In the genomic region with DNA sequence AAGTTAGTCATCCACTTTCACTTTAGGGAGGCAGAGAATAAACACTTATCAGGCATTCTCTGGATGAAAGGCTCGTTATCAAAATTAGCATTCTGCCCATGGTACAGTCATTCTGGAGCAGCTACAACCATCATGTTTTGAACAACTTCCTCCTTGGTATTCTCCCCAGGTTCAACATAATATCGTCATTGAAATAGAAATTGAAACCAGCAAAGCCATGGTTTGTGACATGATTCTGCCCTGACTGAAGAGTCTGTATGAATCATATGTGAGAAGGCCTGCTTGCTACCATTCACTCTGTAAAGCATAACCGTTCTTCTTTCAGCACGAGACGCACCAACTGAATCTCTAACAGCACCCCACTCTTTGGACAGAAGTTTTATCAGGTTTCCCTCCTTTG, we compare ENCODE assay signal across 9 cellular contexts.
DNase-seq lines count a peak whose midpoint lies in the region; ATAC-seq, FAIRE-seq and TF ChIP-seq lines count a peak whose summit lies in the region.
"Had no signal": no experiment of that assay in that cellular context is flagged by ENCODE, and none has a peak within 500 bp of the region (broad histone marks: within the 10 kb centered on the region; RNA-seq: fewer than 3 reads in every experiment).

No MANE protein-coding gene starts in this region.

- H3K27ac Mint-ChIP-seq in chondrocyte (ENCODE audit: unreplicated experiment): no peak overlapping the region

- ATAC-seq in GM18519 (IDR thresholded peaks at IDR 0.05; ENCODE audit: low FRiP score, unreplicated experiment) (peak; percentile 98), GM21529 (IDR thresholded peaks at IDR 0.05; ENCODE audit: unreplicated experiment) (peak; percentile 96), HG03571 (IDR thresholded peaks at IDR 0.05; ENCODE audit: unreplicated experiment) (peak; percentile 98)

- H3K4me1 Mint-ChIP-seq in chondrocyte (ENCODE audit: low read depth): no peaks in the 10 kb centered on the region

- FAIRE-seq in urothelium cell line (lab: Jason Lieb, UNC): no peak

- no peaks in the 10 kb centered on the region for H3K27me3 Mint-ChIP-seq in chondrocyte (ENCODE audit: low read depth)

- DNase-seq in kidney tubule cell (ENCODE audit: low spot score) (peak; percentile 6), lower leg skin (ENCODE audit: low spot score in 2 of 2) (no peak), hippocampal formation (lab: John Stamatoyannopoulos, UW) (no peak), chondrocyte (ENCODE audit: low spot score) (no peak), urothelium cell line (ENCODE audit: low spot score) (no peak)
- DNase-seq: hypothalamus had no signal

- intact Hi-C loops in lower leg skin (cut with DNase I; ENCODE audit: low total_unique reads): no loop called here

- no peak for TF ChIP-seq POLR2A in lower leg skin (IDR thresholded peaks at IDR 0.05)

- H3K4me3 Mint-ChIP-seq in chondrocyte (ENCODE audit: unreplicated experiment): no peak overlapping the region

- no peak for TF ChIP-seq CTCF in lower leg skin (IDR thresholded peaks at IDR 0.05)
- no peak for TF ChIP-seq CTCF in chondrocyte (IDR thresholded peaks at IDR 0.05)

- WGBS in lower leg skin, 2 donors: 63% methylated on average over 5 of the region's 5 CpGs

- no peaks in the 10 kb centered on the region for H3K9me3 Mint-ChIP-seq in chondrocyte (ENCODE audit: low read depth)

- H3K4me3 ChIP-seq in lower leg skin (ENCODE audit: low read depth, poor library complexity, severe bottlenecking): no peak overlapping the region

- H3K36me3 Mint-ChIP-seq in chondrocyte (ENCODE audit: low read depth): no peaks in the 10 kb centered on the region
